Comparison of ENCODE assay signal across 11 cellular contexts in the genomic region with DNA sequence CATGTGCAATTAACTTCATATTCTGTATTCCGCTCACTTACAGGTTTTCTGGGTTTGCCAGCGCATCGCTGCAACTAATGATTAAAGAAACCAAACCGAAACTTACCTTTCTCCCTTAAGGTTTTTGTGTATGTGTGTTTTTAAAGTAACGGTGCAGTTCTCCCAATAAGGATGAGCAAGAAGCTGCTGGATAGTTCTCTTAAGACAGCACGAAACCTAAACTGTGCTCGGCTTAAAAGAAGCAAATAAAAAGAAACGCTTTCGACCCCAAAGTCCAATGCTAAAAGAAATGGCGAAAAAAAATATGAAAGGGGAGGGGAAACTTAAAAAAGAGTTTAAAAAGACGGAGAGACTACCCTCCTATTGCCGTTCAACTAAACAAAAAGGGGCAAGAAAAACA. TPM values are rescaled to one million over a fixed set of nuclear protein-coding genes. Genes with fewer than 3 reads are reported as not detected.
DNase-seq lines count a peak whose midpoint lies in the region; ATAC-seq and TF ChIP-seq lines count a peak whose summit lies in the region.
"Had no signal": no experiment of that assay in that cellular context is flagged by ENCODE, and none has a peak within 500 bp of the region (broad histone marks: within the 10 kb centered on the region; RNA-seq: fewer than 3 reads in every experiment).

No MANE protein-coding gene starts in this region.

- TF ChIP-seq CTCF in heart right ventricle (IDR thresholded peaks at IDR 0.05) = no peak

- H3K27ac ChIP-seq in heart right ventricle (no peak overlapping the region), muscle layer of duodenum (ENCODE audit: low read length) (no peak overlapping the region), aorta (ENCODE audit: low read depth in 1 of 2, low read length in 2 of 2) (no peak overlapping the region)
- no peak overlapping the region for H3K27ac ChIP-seq in effector memory CD4-positive, alpha-beta T cell (ENCODE audit: insufficient read depth, low read length, poor library complexity, severe bottlenecking)

- H3K36me3 Mint-ChIP-seq in T-helper 17 cell (ENCODE audit: low read depth) = no peaks in the 10 kb centered on the region
- no peaks in the 10 kb centered on the region for H3K36me3 Mint-ChIP-seq in activated CD4-positive, alpha-beta T cell treated with anti-CD3 and anti-CD28 coated beads, Interleukin-2, amount 10 ng/mL, durations not matched to agents 24 days and 14 days (ENCODE audit: low read depth)

- ATAC-seq in heart right ventricle (no peak), aorta (ENCODE audit: low FRiP score) (no peak), T-helper 17 cell (no peak)

- intact Hi-C loops in heart right ventricle (cut with DNase I) = loop anchor here in 1 of 10 donors (10.0 kb wide), 1 partner anchor 301 kb away; no protein-coding TSS in a partner anchor
- intact Hi-C loops in cardiac septum (cut with DNase I) = no loop called here
- intact Hi-C loops in aorta (cut with DNase I) = no loop called here
- intact Hi-C loops in activated CD4-positive, alpha-beta T cell treated with anti-CD3 and anti-CD28 coated beads, Interleukin-2, amount 10 ng/mL, durations not matched to agents 24 days and 14 days (cut with micrococcal nuclease) = no loop called here

- H3K9me3 ChIP-seq in heart right ventricle = no peaks in the 10 kb centered on the region
- no peaks in the 10 kb centered on the region for H3K9me3 ChIP-seq in effector memory CD4-positive, alpha-beta T cell (ENCODE audit: control insufficient read depth, low read length)
- H3K9me3 ChIP-seq in muscle layer of duodenum (ENCODE audit: control insufficient read depth in 1 of 2, low read length in 2 of 2) = peaks cover 0 to 8% of the 10 kb centered on the region in 2 donors
- no peaks in the 10 kb centered on the region for H3K9me3 ChIP-seq in aorta (ENCODE audit: control insufficient read depth, low read length)
- peaks cover 3% of the 10 kb centered on the region for H3K9me3 ChIP-seq in T-helper 17 cell (ENCODE audit: control insufficient read depth, low read length, poor library complexity, severe bottlenecking)

- H3K36me3 ChIP-seq in heart right ventricle (no peaks in the 10 kb centered on the region), muscle layer of duodenum (ENCODE audit: control insufficient read depth in 1 of 2, insufficient read depth in 2 of 2, low read length in 2 of 2) (no peaks in the 10 kb centered on the region), aorta (ENCODE audit: control insufficient read depth in 1 of 2, insufficient read depth in 2 of 2, low read length in 1 of 2) (no peaks in the 10 kb centered on the region)
- H3K36me3 ChIP-seq in effector memory CD4-positive, alpha-beta T cell (ENCODE audit: control insufficient read depth, insufficient read depth, low read length) = no peaks in the 10 kb centered on the region

- no peak for DNase-seq in heart right ventricle
- no peak for DNase-seq in cardiac septum (ENCODE audit: low spot score)
- no peak for DNase-seq in effector memory CD4-positive, alpha-beta T cell
- DNase-seq in aorta = no peak
- DNase-seq in T-helper 17 cell = no peak
- no peak for DNase-seq in DMS79 treated with DMSO at 0.1 percent for 48 hours (lab: John Stamatoyannopoulos, UW)
- no peak for DNase-seq in activated CD4-positive, alpha-beta T cell treated with anti-CD3 and anti-CD28 coated beads, Interleukin-2, amount 10 ng/mL, durations not matched to agents 24 days and 14 days
- DNase-seq: AML-193 had no signal

- H3K27me3 ChIP-seq in heart right ventricle (peaks cover 26 to 100% (median 99%) of the 10 kb centered on the region in 7 donors), muscle layer of duodenum (ENCODE audit: low read depth, low read length) (peaks cover 36% of the 10 kb centered on the region), aorta (ENCODE audit: control insufficient read depth in 1 of 2, insufficient read depth in 2 of 2, low read length in 1 of 2) (no peaks in the 10 kb centered on the region)
- peaks cover 15% of the 10 kb centered on the region for H3K27me3 ChIP-seq in effector memory CD4-positive, alpha-beta T cell (replicated peaks; ENCODE audit: control insufficient read depth, insufficient read depth, low read length, poor library complexity, severe bottlenecking)

- no peak overlapping the region for H3K27ac Mint-ChIP-seq in T-helper 17 cell
- no peak overlapping the region for H3K27ac Mint-ChIP-seq in activated CD4-positive, alpha-beta T cell treated with anti-CD3 and anti-CD28 coated beads, Interleukin-2, amount 10 ng/mL, durations not matched to agents 24 days and 14 days
- H3K27ac Mint-ChIP-seq: stimulated activated naive CD8-positive, alpha-beta T cell treated with anti-CD3 and anti-CD28 coated beads, Interleukin-15, Interleukin-2, amounts not matched to agents 100 ng/mL and 50 ng/mL, for 24 hours had no signal

- no peaks in the 10 kb centered on the region for H3K4me1 Mint-ChIP-seq in T-helper 17 cell
- no peaks in the 10 kb centered on the region for H3K4me1 Mint-ChIP-seq in activated CD4-positive, alpha-beta T cell treated with anti-CD3 and anti-CD28 coated beads, Interleukin-2, amount 10 ng/mL, durations not matched to agents 24 days and 14 days

- H3K27me3 Mint-ChIP-seq in T-helper 17 cell = peaks cover 9% of the 10 kb centered on the region
- peaks cover 17% of the 10 kb centered on the region for H3K27me3 Mint-ChIP-seq in activated CD4-positive, alpha-beta T cell treated with anti-CD3 and anti-CD28 coated beads, Interleukin-2, amount 10 ng/mL, durations not matched to agents 24 days and 14 days

- 1 to 2% methylated on average over 12 of the region's 12 CpGs for WGBS in heart right ventricle, 2 donors
- WGBS in aorta, 2 donors = 1 to 3% methylated on average over 12 of the region's 12 CpGs

- no peak overlapping the region for H3K4me3 Mint-ChIP-seq in T-helper 17 cell
- no peak overlapping the region for H3K4me3 Mint-ChIP-seq in activated CD4-positive, alpha-beta T cell treated with anti-CD3 and anti-CD28 coated beads, Interleukin-2, amount 10 ng/mL, durations not matched to agents 24 days and 14 days
- H3K4me3 Mint-ChIP-seq: stimulated activated naive CD8-positive, alpha-beta T cell treated with anti-CD3 and anti-CD28 coated beads, Interleukin-15, Interleukin-2, amounts not matched to agents 100 ng/mL and 50 ng/mL, for 24 hours had no signal

- H3K4me1 ChIP-seq in heart right ventricle (peaks cover 0 to 35% (median 20%) of the 10 kb centered on the region in 9 donors), muscle layer of duodenum (ENCODE audit: control insufficient read depth in 1 of 2, insufficient read depth in 2 of 2, low read length in 2 of 2) (peaks cover 0 to 38% of the 10 kb centered on the region in 2 donors), aorta (ENCODE audit: control insufficient read depth in 1 of 2, insufficient read depth in 2 of 2, low read length in 2 of 2) (no peaks in the 10 kb centered on the region)
- no peaks in the 10 kb centered on the region for H3K4me1 ChIP-seq in effector memory CD4-positive, alpha-beta T cell (ENCODE audit: control insufficient read depth, insufficient read depth, low read length, poor library complexity, severe bottlenecking)

- H3K4me3 ChIP-seq in heart right ventricle = peak overlapping the region in 9 of 10 donors; percentile 23 to 51 (median 41)
- H3K4me3 ChIP-seq in effector memory CD4-positive, alpha-beta T cell (ENCODE audit: insufficient read depth, low read depth, low read length, poor library complexity, severe bottlenecking) = peak overlapping the region; percentile 38
- H3K4me3 ChIP-seq in muscle layer of duodenum (ENCODE audit: low read depth in 1 of 2, low read length in 2 of 2) = peak overlapping the region; percentile 62 to 69
- peak overlapping the region; percentile 30 to 36 for H3K4me3 ChIP-seq in aorta (ENCODE audit: low read length in 2 of 2)

- H3K9me3 Mint-ChIP-seq in activated CD4-positive, alpha-beta T cell treated with anti-CD3 and anti-CD28 coated beads, Interleukin-2, amount 10 ng/mL, durations not matched to agents 24 days and 14 days = peaks cover 4% of the 10 kb centered on the region

RNA-seq across cellular contexts. Expression of a gene that starts 0.3 kb away (rescaled TPM):
- total RNA-seq in heart right ventricle (under 1 TPM in 6 of 10 donors, not detected in 4; 0.09 to 0.64 (median 0.12) TPM), cardiac septum (0.32 TPM), aorta (under 1 TPM in 1 of 2 donors, not detected in 1; 0.42 TPM), T-helper 17 cell (not detected)
- polyA plus RNA-seq in heart right ventricle (under 1 TPM in 1 of 2 donors, not detected in 1; under 0.01 TPM), aorta (not detected)
- total RNA-seq in activated CD4-positive, alpha-beta T cell treated with anti-CD3 and anti-CD28 coated beads, Interleukin-2, amount 10 ng/mL, durations not matched to agents 24 days and 14 days = not detected in 2 replicates
- total RNA-seq: T-helper 2 cell treated with Interferon-gamma antibody and Interleukin-4, amounts not matched to agents 100 ng/mL and 5 ng/mL, for 36 hours had no signal
